10 cellular contexts compared by ENCODE assay signal in the genomic region with DNA sequence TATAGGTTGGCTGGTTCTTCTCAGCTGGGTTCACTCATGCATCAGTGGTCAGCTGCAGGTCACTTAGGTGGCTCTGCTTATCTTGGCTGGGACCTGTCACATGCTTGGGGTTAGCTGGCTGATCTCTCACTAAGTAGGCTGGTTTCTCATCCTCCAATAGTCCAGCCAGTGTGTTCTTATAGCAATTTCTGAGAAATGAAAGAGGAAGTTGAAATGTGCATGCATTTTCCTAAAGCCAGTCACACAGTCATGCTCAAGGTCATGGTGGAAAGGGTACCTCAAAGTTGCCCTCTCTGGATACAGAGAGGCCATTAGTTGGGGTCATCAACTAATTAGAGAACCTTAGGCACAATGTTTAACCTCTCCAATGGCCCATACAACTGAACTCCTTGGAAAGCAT.
DNase-seq lines count a peak whose midpoint lies in the region; ATAC-seq and TF ChIP-seq lines count a peak whose summit lies in the region.
"Had no signal": no experiment of that assay in that cellular context is flagged by ENCODE, and none has a peak within 500 bp of the region (broad histone marks: within the 10 kb centered on the region; RNA-seq: fewer than 3 reads in every experiment).

No MANE protein-coding gene starts in this region.

- no peaks in the 10 kb centered on the region for H3K27me3 ChIP-seq in CD4-positive, alpha-beta T cell (ENCODE audit: control insufficient read depth, insufficient read depth, low read length)
- H3K27me3 ChIP-seq in prostate gland (replicated peaks; ENCODE audit: insufficient read depth): no peaks in the 10 kb centered on the region

- H3K27ac ChIP-seq in CD4-positive, alpha-beta T cell (ENCODE audit: low read depth, low read length): no peak overlapping the region
- H3K27ac ChIP-seq in prostate gland: no peak overlapping the region

- no peaks in the 10 kb centered on the region for H3K9me3 ChIP-seq in CD4-positive, alpha-beta T cell (ENCODE audit: control insufficient read depth, low read length)
- H3K9me3 ChIP-seq in prostate gland: no peaks in the 10 kb centered on the region
- H3K9me3 ChIP-seq in T-helper 17 cell (ENCODE audit: control insufficient read depth, low read length, poor library complexity, severe bottlenecking): no peaks in the 10 kb centered on the region

- no peak for TF ChIP-seq POLR2A in prostate gland (IDR thresholded peaks at IDR 0.05)

- POLR2A ChIA-PET in CD4-positive, alpha-beta T cell (lab: Charles Lee): no interaction called here

- peaks cover 27% of the 10 kb centered on the region for H3K4me1 Mint-ChIP-seq in CD4-positive, alpha-beta T cell (ENCODE audit: low read depth)
- peaks cover 5% of the 10 kb centered on the region for H3K4me1 Mint-ChIP-seq in T-helper 17 cell

- no peaks in the 10 kb centered on the region for H3K9me3 Mint-ChIP-seq in CD4-positive, alpha-beta T cell
- H3K9me3 Mint-ChIP-seq: central memory CD8-positive, alpha-beta T cell; nephron had no signal

- no peak overlapping the region for H3K4me3 Mint-ChIP-seq in CD4-positive, alpha-beta T cell
- no peak overlapping the region for H3K4me3 Mint-ChIP-seq in T-helper 17 cell
- H3K4me3 Mint-ChIP-seq: central memory CD8-positive, alpha-beta T cell; nephron had no signal

- H3K36me3 ChIP-seq in prostate gland: no peaks in the 10 kb centered on the region

- no peak overlapping the region for H3K27ac Mint-ChIP-seq in CD4-positive, alpha-beta T cell
- H3K27ac Mint-ChIP-seq in T-helper 17 cell: no peak overlapping the region
- H3K27ac Mint-ChIP-seq: nephron had no signal

- CTCF ChIA-PET in CD4-positive, alpha-beta T cell (lab: Charles Lee): no interaction called here

- no peaks in the 10 kb centered on the region for H3K36me3 Mint-ChIP-seq in CD4-positive, alpha-beta T cell (ENCODE audit: low read depth)
- no peaks in the 10 kb centered on the region for H3K36me3 Mint-ChIP-seq in T-helper 17 cell (ENCODE audit: low read depth)

- ATAC-seq in GM18909 (IDR thresholded peaks at IDR 0.05; ENCODE audit: poor library complexity, unreplicated experiment) (peak; percentile 90), HG02623 (IDR thresholded peaks at IDR 0.05; ENCODE audit: unreplicated experiment) (peak; percentile 77), HG03558 (IDR thresholded peaks at IDR 0.05; ENCODE audit: extremely low read depth, unreplicated experiment) (peak; percentile 75), T-helper 17 cell (no peak)
- ATAC-seq in CD4-positive, alpha-beta T cell (ENCODE audit: poor library complexity): no peak

- intact Hi-C loops in CD4-positive, alpha-beta T cell (cut with DNase I, micrococcal nuclease): no loop called here
- intact Hi-C loops in prostate gland (cut with DNase I): no loop called here

- DNase-seq in medulla oblongata (ENCODE audit: extremely low spot score) (peak; percentile 41), prostate gland (ENCODE audit: low spot score) (no peak), T-helper 17 cell (no peak)
- no peak for DNase-seq in CD4-positive, alpha-beta T cell
- DNase-seq in stimulated activated CD4-positive, alpha-beta T cell treated with anti-CD3 and anti-CD28 coated beads, Interleukin-2, amount 100 ng/mL, for 48 hours: no peak

- TF ChIP-seq CTCF in CD4-positive, alpha-beta T cell (IDR thresholded peaks at IDR 0.05): no peak
- no peak for TF ChIP-seq CTCF in prostate gland (IDR thresholded peaks at IDR 0.05)

- H3K27me3 Mint-ChIP-seq in CD4-positive, alpha-beta T cell: peaks cover 10% of the 10 kb centered on the region
- peaks cover 35% of the 10 kb centered on the region for H3K27me3 Mint-ChIP-seq in T-helper 17 cell

- no peaks in the 10 kb centered on the region for H3K4me1 ChIP-seq in prostate gland (replicated peaks)

- H3K4me3 ChIP-seq in prostate gland: no peak overlapping the region

Comparison
In these comparisons a context has a peak if more than half of its experiments do, and no peak if none do; other contexts are left out.
1. ATAC-seq: peak in GM18909 (single experiment), HG02623 (single experiment) and HG03558 (single experiment); none in CD4-positive, alpha-beta T cell (single experiment) and T-helper 17 cell (single experiment).